Comparison of ENCODE assay signal across 18 cellular contexts in genomic region chr15:68330461-68330860, GRCh38.
"Had no signal": no experiment of that assay in that cellular context is flagged by ENCODE, and none has a peak within 500 bp of the region (broad histone marks: within the 10 kb centered on the region; RNA-seq: fewer than 3 reads in every experiment).

No MANE protein-coding gene starts in this region.

- H3K36me3 ChIP-seq: prostate gland, stomach, upper lobe of left lung had no signal

- H3K36me3 Mint-ChIP-seq: mesothelial cell of epicardium; natural killer cell treated with Interleukin-12 subunit alpha and Interleukin-12 subunit beta and Interleukin-15 and Interleukin-18, amount 100 ng/mL, for 72 hours; T-cell had no signal

- ATAC-seq: activated CD8-positive, alpha-beta T cell treated with anti-CD3 and anti-CD28 coated beads, Interleukin-2, amount 10 ng/mL, durations not matched to agents 7 days and 5 days; foreskin keratinocyte; left lobe of liver; natural killer cell treated with Interleukin-12 subunit alpha and Interleukin-12 subunit beta and Interleukin-15 and Interleukin-18, amount 100 ng/mL, for 72 hours; right cardiac atrium; T-cell had no signal

- H3K4me3 ChIP-seq: lung, prostate gland, skin epidermis, stomach, upper lobe of left lung had no signal

- H3K4me3 Mint-ChIP-seq: activated CD4-positive, alpha-beta T cell treated with anti-CD3 and anti-CD28 coated beads, Interleukin-2, amount 10 ng/mL, durations not matched to agents 24 days and 14 days; activated CD8-positive, alpha-beta T cell treated with anti-CD3 and anti-CD28 coated beads, Interleukin-2, amount 10 ng/mL, durations not matched to agents 7 days and 5 days; activated naive CD4-positive, alpha-beta T cell treated with anti-CD3 and anti-CD28 coated beads for 36 hours; activated T-cell treated with anti-CD3 and anti-CD28 coated beads, Interleukin-2, amount 50 U/mL, for 24 hours; mesothelial cell of epicardium; natural killer cell treated with Interleukin-12 subunit alpha and Interleukin-12 subunit beta and Interleukin-15 and Interleukin-18, amount 100 ng/mL, for 72 hours; T-cell had no signal

- H3K27ac ChIP-seq: foreskin keratinocyte, prostate gland, skin epidermis, stomach, upper lobe of left lung had no signal

- H3K9me3 Mint-ChIP-seq: activated CD4-positive, alpha-beta T cell treated with anti-CD3 and anti-CD28 coated beads, Interleukin-2, amount 10 ng/mL, durations not matched to agents 24 days and 14 days; activated naive CD4-positive, alpha-beta T cell treated with anti-CD3 and anti-CD28 coated beads for 36 hours; activated T-cell treated with anti-CD3 and anti-CD28 coated beads, Interleukin-2, amount 50 U/mL, for 24 hours; activated T-helper 2 cell treated with anti-CD3 and anti-CD28 coated beads, Interferon-gamma antibody, Interleukin-2, Interleukin-4, amounts not matched to agents 10 μg/mL and 5 μg/mL and 100 μg/mL, durations not matched to agents 14 hours and 24 hours and 36 hours; mesothelial cell of epicardium; natural killer cell treated with Interleukin-12 subunit alpha and Interleukin-12 subunit beta and Interleukin-15 and Interleukin-18, amount 100 ng/mL, for 72 hours; T-cell had no signal

- DNase-seq: activated CD4-positive, alpha-beta T cell treated with anti-CD3 and anti-CD28 coated beads, Interleukin-2, amount 10 ng/mL, durations not matched to agents 24 days and 14 days; activated CD4-positive, CD25-positive, alpha-beta regulatory T cell; activated CD8-positive, alpha-beta T cell treated with anti-CD3 and anti-CD28 coated beads, Interleukin-2, amount 10 ng/mL, durations not matched to agents 7 days and 5 days; activated naive CD4-positive, alpha-beta T cell treated with anti-CD3 and anti-CD28 coated beads for 36 hours; activated T-cell treated with anti-CD3 and anti-CD28 coated beads, Interleukin-2, amount 50 U/mL, for 24 hours; foreskin keratinocyte; right cardiac atrium; stimulated activated CD4-positive, alpha-beta T cell treated with anti-CD3 and anti-CD28 coated beads, Interleukin-2, amount 100 ng/mL, for 48 hours; stomach; T-cell; upper lobe of left lung had no signal

- H3K27ac Mint-ChIP-seq: activated CD4-positive, alpha-beta T cell treated with anti-CD3 and anti-CD28 coated beads, Interleukin-2, amount 10 ng/mL, durations not matched to agents 24 days and 14 days; activated CD8-positive, alpha-beta T cell treated with anti-CD3 and anti-CD28 coated beads, Interleukin-2, amount 10 ng/mL, durations not matched to agents 7 days and 5 days; activated naive CD4-positive, alpha-beta T cell treated with anti-CD3 and anti-CD28 coated beads for 36 hours; activated T-cell treated with anti-CD3 and anti-CD28 coated beads, Interleukin-2, amount 50 U/mL, for 24 hours; activated T-helper 2 cell treated with anti-CD3 and anti-CD28 coated beads, Interferon-gamma antibody, Interleukin-2, Interleukin-4, amounts not matched to agents 10 μg/mL and 5 μg/mL and 100 μg/mL, durations not matched to agents 14 hours and 24 hours and 36 hours; mesothelial cell of epicardium; natural killer cell treated with Interleukin-12 subunit alpha and Interleukin-12 subunit beta and Interleukin-15 and Interleukin-18, amount 100 ng/mL, for 72 hours; T-cell had no signal

- H3K9me3 ChIP-seq: prostate gland, stomach, upper lobe of left lung had no signal

- H3K27me3 ChIP-seq: upper lobe of left lung had no signal
